1 cellular context compared by ENCODE assay signal in genomic region chr3:124812291-124813265, GRCh38.
TF ChIP-seq lines count a peak whose summit lies in the region.

No MANE protein-coding gene starts in this region.

TF ChIP-seq in HepG2, 621 proteins besides CTCF, POLR2A, EP300 and RAD21 (continued from another document and continues in another):
- TF ChIP-seq, protein P1, sequence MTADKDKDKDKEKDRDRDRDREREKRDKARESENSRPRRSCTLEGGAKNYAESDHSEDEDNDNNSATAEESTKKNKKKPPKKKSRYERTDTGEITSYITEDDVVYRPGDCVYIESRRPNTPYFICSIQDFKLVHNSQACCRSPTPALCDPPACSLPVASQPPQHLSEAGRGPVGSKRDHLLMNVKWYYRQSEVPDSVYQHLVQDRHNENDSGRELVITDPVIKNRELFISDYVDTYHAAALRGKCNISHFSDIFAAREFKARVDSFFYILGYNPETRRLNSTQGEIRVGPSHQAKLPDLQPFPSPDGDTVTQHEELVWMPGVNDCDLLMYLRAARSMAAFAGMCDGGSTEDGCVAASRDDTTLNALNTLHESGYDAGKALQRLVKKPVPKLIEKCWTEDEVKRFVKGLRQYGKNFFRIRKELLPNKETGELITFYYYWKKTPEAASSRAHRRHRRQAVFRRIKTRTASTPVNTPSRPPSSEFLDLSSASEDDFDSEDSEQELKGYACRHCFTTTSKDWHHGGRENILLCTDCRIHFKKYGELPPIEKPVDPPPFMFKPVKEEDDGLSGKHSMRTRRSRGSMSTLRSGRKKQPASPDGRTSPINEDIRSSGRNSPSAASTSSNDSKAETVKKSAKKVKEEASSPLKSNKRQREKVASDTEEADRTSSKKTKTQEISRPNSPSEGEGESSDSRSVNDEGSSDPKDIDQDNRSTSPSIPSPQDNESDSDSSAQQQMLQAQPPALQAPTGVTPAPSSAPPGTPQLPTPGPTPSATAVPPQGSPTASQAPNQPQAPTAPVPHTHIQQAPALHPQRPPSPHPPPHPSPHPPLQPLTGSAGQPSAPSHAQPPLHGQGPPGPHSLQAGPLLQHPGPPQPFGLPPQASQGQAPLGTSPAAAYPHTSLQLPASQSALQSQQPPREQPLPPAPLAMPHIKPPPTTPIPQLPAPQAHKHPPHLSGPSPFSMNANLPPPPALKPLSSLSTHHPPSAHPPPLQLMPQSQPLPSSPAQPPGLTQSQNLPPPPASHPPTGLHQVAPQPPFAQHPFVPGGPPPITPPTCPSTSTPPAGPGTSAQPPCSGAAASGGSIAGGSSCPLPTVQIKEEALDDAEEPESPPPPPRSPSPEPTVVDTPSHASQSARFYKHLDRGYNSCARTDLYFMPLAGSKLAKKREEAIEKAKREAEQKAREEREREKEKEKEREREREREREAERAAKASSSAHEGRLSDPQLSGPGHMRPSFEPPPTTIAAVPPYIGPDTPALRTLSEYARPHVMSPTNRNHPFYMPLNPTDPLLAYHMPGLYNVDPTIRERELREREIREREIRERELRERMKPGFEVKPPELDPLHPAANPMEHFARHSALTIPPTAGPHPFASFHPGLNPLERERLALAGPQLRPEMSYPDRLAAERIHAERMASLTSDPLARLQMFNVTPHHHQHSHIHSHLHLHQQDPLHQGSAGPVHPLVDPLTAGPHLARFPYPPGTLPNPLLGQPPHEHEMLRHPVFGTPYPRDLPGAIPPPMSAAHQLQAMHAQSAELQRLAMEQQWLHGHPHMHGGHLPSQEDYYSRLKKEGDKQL (CRISPR knock-in tag; IDR thresholded peaks at IDR 0.05; ENCODE audit: low read depth) = 0 out of 2 replicates have a peak, but pooled peaks have one; percentile 21
- TF ChIP-seq MTERF4 (CRISPR knock-in tag; IDR thresholded peaks at IDR 0.05) = peak; percentile 29; the same call in 1 of the 2 replicates
- TF ChIP-seq ZSCAN29 (CRISPR knock-in tag; conservative IDR thresholded peaks at IDR 0.05) = no peak
- TF ChIP-seq ZNF547 (CRISPR knock-in tag; IDR thresholded peaks at IDR 0.05) = no peak
- TF ChIP-seq RARA (CRISPR knock-in tag; IDR thresholded peaks at IDR 0.05) = peak; percentile 43
- TF ChIP-seq GATAD2A (CRISPR knock-in tag; IDR thresholded peaks at IDR 0.05) = peak; percentile 74
- TF ChIP-seq PHF5A (CRISPR knock-in tag; IDR thresholded peaks at IDR 0.05; ENCODE audit: low read depth, unreplicated experiment) = no peak
- TF ChIP-seq ADNP (CRISPR knock-in tag; IDR thresholded peaks at IDR 0.05) = no peak
- peak; percentile 58; the same call in 1 of the 2 replicates for TF ChIP-seq MAFF (IDR thresholded peaks at IDR 0.05; ENCODE audit: low read depth, low read length)
- no peak for TF ChIP-seq MIXL1 (CRISPR knock-in tag; IDR thresholded peaks at IDR 0.05)
- peak; percentile 91; the same call in 1 of the 2 replicates for TF ChIP-seq ZNF317 (CRISPR knock-in tag; IDR thresholded peaks at IDR 0.05)
- TF ChIP-seq ZNF782 (CRISPR knock-in tag; IDR thresholded peaks at IDR 0.05; ENCODE audit: borderline replicate concordance) = no peak
- peak; percentile 16; the same call in 1 of the 2 replicates for TF ChIP-seq SOX5 (CRISPR knock-in tag; IDR thresholded peaks at IDR 0.05; ENCODE audit: borderline replicate concordance)
- peak; percentile 32; the same call in 1 of the 2 replicates for TF ChIP-seq ZSCAN9 (CRISPR knock-in tag; IDR thresholded peaks at IDR 0.05; ENCODE audit: borderline replicate concordance)
- TF ChIP-seq TFAP4 (IDR thresholded peaks at IDR 0.05; ENCODE audit: borderline replicate concordance, low read depth) = peak; percentile 62; the same call in 1 of the 2 replicates
- no peak for TF ChIP-seq GTF3A (CRISPR knock-in tag; conservative IDR thresholded peaks at IDR 0.05)
- TF ChIP-seq MXD1 (CRISPR knock-in tag; IDR thresholded peaks at IDR 0.05) = no peak
- TF ChIP-seq AKAP8 (CRISPR knock-in tag; IDR thresholded peaks at IDR 0.05) = no peak
- peak; percentile 40; the same call in 1 of the 2 replicates for TF ChIP-seq CREB1 (IDR thresholded peaks at IDR 0.05)
- TF ChIP-seq CREB1 (CRISPR knock-in tag; IDR thresholded peaks at IDR 0.05) = peak; percentile 57; the same call in 1 of the 2 replicates
- TF ChIP-seq ZFP36L2 (CRISPR knock-in tag; IDR thresholded peaks at IDR 0.05) = no peak
- TF ChIP-seq ZBTB34 (CRISPR knock-in tag; IDR thresholded peaks at IDR 0.05) = no peak
- peak; percentile 73 for TF ChIP-seq USF2 (IDR thresholded peaks at IDR 0.05; ENCODE audit: low read depth, low read length)
- TF ChIP-seq USF2 (CRISPR knock-in tag; IDR thresholded peaks at IDR 0.05; ENCODE audit: borderline replicate concordance) = no peak; the same call in 1 of the 2 replicates
- no peak; the same call in 1 of the 2 replicates for TF ChIP-seq ZSCAN25 (CRISPR knock-in tag; IDR thresholded peaks at IDR 0.05)
- TF ChIP-seq TBX3 (IDR thresholded peaks at IDR 0.05; ENCODE audit: borderline replicate concordance) = peak; percentile 57; the same call in 1 of the 2 replicates
- TF ChIP-seq NFKB2 (CRISPR knock-in tag; IDR thresholded peaks at IDR 0.05; ENCODE audit: borderline replicate concordance) = no peak
- TF ChIP-seq ELF3 (CRISPR knock-in tag; IDR thresholded peaks at IDR 0.05) = peak; percentile 11; the same call in 1 of the 2 replicates
- peak; percentile 60 for TF ChIP-seq BHLHE40 (IDR thresholded peaks at IDR 0.05; ENCODE audit: low read length)
- TF ChIP-seq ZNF350 (CRISPR knock-in tag; IDR thresholded peaks at IDR 0.05; ENCODE audit: borderline replicate concordance, low read depth) = peak; percentile 30; the same call in 1 of the 2 replicates
- 0 out of 2 replicates have a peak, but pooled peaks have one; percentile 25 for TF ChIP-seq ZNF605 (CRISPR knock-in tag; IDR thresholded peaks at IDR 0.05)
- no peak for TF ChIP-seq ZFP1 (CRISPR knock-in tag; IDR thresholded peaks at IDR 0.05)
- no peak for TF ChIP-seq KLF11 (CRISPR knock-in tag; IDR thresholded peaks at IDR 0.05)
- no peak for TF ChIP-seq JUN (CRISPR knock-in tag; IDR thresholded peaks at IDR 0.05)
- TF ChIP-seq RCOR2 (CRISPR knock-in tag; IDR thresholded peaks at IDR 0.05) = 0 out of 2 replicates have a peak, but pooled peaks have one; percentile 39
- TF ChIP-seq TEAD3 (CRISPR knock-in tag; optimal IDR thresholded peaks at IDR 0.05; ENCODE audit: borderline replicate concordance) = peak; percentile 48
- TF ChIP-seq ETV5 (CRISPR knock-in tag; IDR thresholded peaks at IDR 0.05; ENCODE audit: borderline replicate concordance) = peak; percentile 51; the same call in 1 of the 2 replicates
- TF ChIP-seq ZNF230 (CRISPR knock-in tag; IDR thresholded peaks at IDR 0.05) = no peak
- no peak for TF ChIP-seq ARID2 (CRISPR knock-in tag; IDR thresholded peaks at IDR 0.05; ENCODE audit: borderline replicate concordance)
- no peak for TF ChIP-seq ZNF34 (CRISPR knock-in tag; IDR thresholded peaks at IDR 0.05; ENCODE audit: borderline replicate concordance)
- TF ChIP-seq, protein P2, sequence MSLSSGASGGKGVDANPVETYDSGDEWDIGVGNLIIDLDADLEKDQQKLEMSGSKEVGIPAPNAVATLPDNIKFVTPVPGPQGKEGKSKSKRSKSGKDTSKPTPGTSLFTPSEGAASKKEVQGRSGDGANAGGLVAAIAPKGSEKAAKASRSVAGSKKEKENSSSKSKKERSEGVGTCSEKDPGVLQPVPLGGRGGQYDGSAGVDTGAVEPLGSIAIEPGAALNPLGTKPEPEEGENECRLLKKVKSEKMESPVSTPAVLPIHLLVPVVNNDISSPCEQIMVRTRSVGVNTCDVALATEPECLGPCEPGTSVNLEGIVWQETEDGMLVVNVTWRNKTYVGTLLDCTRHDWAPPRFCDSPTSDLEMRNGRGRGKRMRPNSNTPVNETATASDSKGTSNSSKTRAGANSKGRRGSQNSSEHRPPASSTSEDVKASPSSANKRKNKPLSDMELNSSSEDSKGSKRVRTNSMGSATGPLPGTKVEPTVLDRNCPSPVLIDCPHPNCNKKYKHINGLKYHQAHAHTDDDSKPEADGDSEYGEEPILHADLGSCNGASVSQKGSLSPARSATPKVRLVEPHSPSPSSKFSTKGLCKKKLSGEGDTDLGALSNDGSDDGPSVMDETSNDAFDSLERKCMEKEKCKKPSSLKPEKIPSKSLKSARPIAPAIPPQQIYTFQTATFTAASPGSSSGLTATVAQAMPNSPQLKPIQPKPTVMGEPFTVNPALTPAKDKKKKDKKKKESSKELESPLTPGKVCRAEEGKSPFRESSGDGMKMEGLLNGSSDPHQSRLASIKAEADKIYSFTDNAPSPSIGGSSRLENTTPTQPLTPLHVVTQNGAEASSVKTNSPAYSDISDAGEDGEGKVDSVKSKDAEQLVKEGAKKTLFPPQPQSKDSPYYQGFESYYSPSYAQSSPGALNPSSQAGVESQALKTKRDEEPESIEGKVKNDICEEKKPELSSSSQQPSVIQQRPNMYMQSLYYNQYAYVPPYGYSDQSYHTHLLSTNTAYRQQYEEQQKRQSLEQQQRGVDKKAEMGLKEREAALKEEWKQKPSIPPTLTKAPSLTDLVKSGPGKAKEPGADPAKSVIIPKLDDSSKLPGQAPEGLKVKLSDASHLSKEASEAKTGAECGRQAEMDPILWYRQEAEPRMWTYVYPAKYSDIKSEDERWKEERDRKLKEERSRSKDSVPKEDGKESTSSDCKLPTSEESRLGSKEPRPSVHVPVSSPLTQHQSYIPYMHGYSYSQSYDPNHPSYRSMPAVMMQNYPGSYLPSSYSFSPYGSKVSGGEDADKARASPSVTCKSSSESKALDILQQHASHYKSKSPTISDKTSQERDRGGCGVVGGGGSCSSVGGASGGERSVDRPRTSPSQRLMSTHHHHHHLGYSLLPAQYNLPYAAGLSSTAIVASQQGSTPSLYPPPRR (CRISPR knock-in tag; IDR thresholded peaks at IDR 0.05; ENCODE audit: borderline replicate concordance) = 0 out of 2 replicates have a peak, but pooled peaks have one; percentile 31
- peak; percentile 24; the same call in 1 of the 2 replicates for TF ChIP-seq ZNF614 (CRISPR knock-in tag; IDR thresholded peaks at IDR 0.05; ENCODE audit: borderline replicate concordance)
- no peak for TF ChIP-seq CHD4 (IDR thresholded peaks at IDR 0.05; ENCODE audit: borderline replicate concordance, low read length)
- TF ChIP-seq RXRA (CRISPR knock-in tag; IDR thresholded peaks at IDR 0.05) = peak; percentile 36; the same call in 1 of the 2 replicates
- no peak for TF ChIP-seq ATRX (CRISPR knock-in tag; IDR thresholded peaks at IDR 0.05; ENCODE audit: borderline replicate concordance)
- peak; percentile 63; the same call in 1 of the 2 replicates for TF ChIP-seq ZNF619 (CRISPR knock-in tag; IDR thresholded peaks at IDR 0.05)
- TF ChIP-seq KAT8 (CRISPR knock-in tag; IDR thresholded peaks at IDR 0.05) = peak; percentile 39; the same call in 1 of the 2 replicates
